Comparison of ENCODE assay signal across 19 cellular contexts in the genomic region with DNA sequence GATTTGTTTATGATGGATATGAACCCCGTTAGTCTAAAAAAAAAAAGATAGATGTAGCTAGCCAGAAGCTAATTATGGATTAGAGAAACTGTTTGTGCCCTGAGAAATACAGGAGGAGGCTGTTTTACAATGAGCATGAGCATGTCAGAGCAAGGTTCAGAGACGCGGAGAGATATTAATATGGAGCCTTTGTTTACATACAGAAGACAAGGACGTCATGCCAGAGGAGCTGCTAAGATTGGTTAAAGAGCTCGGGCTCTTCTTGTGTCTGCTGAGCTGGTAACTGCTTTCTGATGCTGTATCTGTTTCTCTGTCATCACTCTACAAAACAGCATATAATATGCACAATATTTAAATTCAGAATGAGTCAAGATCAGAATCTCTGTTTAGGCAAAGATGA. TPM values are rescaled to one million over a fixed set of nuclear protein-coding genes. Genes with fewer than 3 reads are reported as not detected.
A peak's percentile ranks its signal among the peaks of the same experiment; 100 is the strongest.
DNase-seq lines count a peak whose midpoint lies in the region; ATAC-seq and TF ChIP-seq lines count a peak whose summit lies in the region.
"Had no signal": no experiment of that assay in that cellular context is flagged by ENCODE, and none has a peak within 500 bp of the region (broad histone marks: within the 10 kb centered on the region; RNA-seq: fewer than 3 reads in every experiment).

No MANE protein-coding gene starts in this region.

- intact Hi-C loops in dorsolateral prefrontal cortex (cut with DNase I) (no loop called here), left colon (cut with DNase I, micrococcal nuclease) (no loop called here)

- H3K9me3 Mint-ChIP-seq in activated T-cell treated with anti-CD3 and anti-CD28 coated beads, Interleukin-2, amount 50 U/mL, for 72 hours: no peaks in the 10 kb centered on the region

- no peak for ATAC-seq in activated T-cell treated with anti-CD3 and anti-CD28 coated beads, Interleukin-2, amount 50 U/mL, for 72 hours (replicated peaks in 1 of 2)
- ATAC-seq in left colon: peak; percentile 66
- ATAC-seq in GM19455 (IDR thresholded peaks at IDR 0.05; ENCODE audit: unreplicated experiment): no peak
- ATAC-seq in esophagus mucosa: no peak
- no peak for ATAC-seq in HG03135 (IDR thresholded peaks at IDR 0.05; ENCODE audit: unreplicated experiment)
- no peak for ATAC-seq in HG03565 (IDR thresholded peaks at IDR 0.05; ENCODE audit: unreplicated experiment)

- H3K4me1 Mint-ChIP-seq in activated T-cell treated with anti-CD3 and anti-CD28 coated beads, Interleukin-2, amount 50 U/mL, for 72 hours (ENCODE audit: low read depth): peaks cover 6% of the 10 kb centered on the region

- H3K27me3 ChIP-seq in dorsolateral prefrontal cortex: no peaks in the 10 kb centered on the region
- H3K27me3 ChIP-seq: Peyer's patch had no signal

- H3K27ac ChIP-seq in dorsolateral prefrontal cortex: peak overlapping the region in 47 of 59 donors; percentile 0 to 79 (median 48)
- H3K27ac ChIP-seq: Peyer's patch had no signal

- H3K4me3 ChIP-seq in dorsolateral prefrontal cortex: peak overlapping the region in 8 of 59 donors; percentile 2 to 32 (median 16)
- H3K4me3 ChIP-seq: Peyer's patch had no signal

- H3K36me3 Mint-ChIP-seq in activated T-cell treated with anti-CD3 and anti-CD28 coated beads, Interleukin-2, amount 50 U/mL, for 72 hours (ENCODE audit: insufficient read depth in 2 of 2): peaks cover 0 to 1% of the 10 kb centered on the region in 2 donors

- no peaks in the 10 kb centered on the region for H3K27me3 Mint-ChIP-seq in activated T-cell treated with anti-CD3 and anti-CD28 coated beads, Interleukin-2, amount 50 U/mL, for 72 hours (ENCODE audit: low read depth)

- H3K27ac Mint-ChIP-seq in activated T-cell treated with anti-CD3 and anti-CD28 coated beads, Interleukin-2, amount 50 U/mL, for 72 hours: peak overlapping the region; percentile 6

- H3K4me3 Mint-ChIP-seq in activated T-cell treated with anti-CD3 and anti-CD28 coated beads, Interleukin-2, amount 50 U/mL, for 72 hours: no peak overlapping the region

- no peak for DNase-seq in activated T-cell treated with anti-CD3 and anti-CD28 coated beads, Interleukin-2, amount 50 U/mL, for 72 hours
- DNase-seq in activated T-cell treated with anti-CD3 and anti-CD28 coated beads, Interleukin-2, amount 50 U/mL, for 1 hour: no peak
- no peak for DNase-seq in dorsolateral prefrontal cortex
- DNase-seq in left colon: no peak
- DNase-seq: C1 segment of cervical spinal cord, DMS 273 treated with DMSO at 0.1 percent for 48 hours, H7, Kasumi-1, MV-4-11, NCI-H146, NCI-H2081 treated with DMSO at 0.1 percent for 48 hours, NCI-H446, NCI-H774, Peyer's patch, Right ventricle myocardium superior had no signal

- TF ChIP-seq CTCF in dorsolateral prefrontal cortex (IDR thresholded peaks at IDR 0.05 in 54 of 56, conservative IDR thresholded peaks at IDR 0.05 in 2 of 56; ENCODE audit: low read depth in 1 of 56, partially characterized antibody in 56 of 56): no peak

RNA-seq across cellular contexts. Expression of a gene that starts 24.9 kb away (rescaled TPM):
- under 1 TPM; 0.22 to 0.90 TPM for total RNA-seq in activated T-cell treated with anti-CD3 and anti-CD28 coated beads, Interleukin-2, amount 50 U/mL, for 72 hours
- total RNA-seq in dorsolateral prefrontal cortex (1 to 10 TPM in 113 of 120 experiments, under 1 TPM in 7; 0.56 to 3.8 (median 1.9) TPM), left colon (1 to 10 TPM; 3.8 to 4.3 TPM), esophagus mucosa (0.12 TPM)
- total RNA-seq: H7 had no signal

RNA-seq across cellular contexts. Expression of a gene that starts 46.0 kb away (rescaled TPM):
- 10 to 100 TPM; 52.9 to 56.0 TPM for total RNA-seq in activated T-cell treated with anti-CD3 and anti-CD28 coated beads, Interleukin-2, amount 50 U/mL, for 72 hours
- total RNA-seq in dorsolateral prefrontal cortex (10 to 100 TPM; 41.8 to 87.2 (median 58.4) TPM), left colon (10 to 100 TPM; 37.1 to 40.0 TPM), esophagus mucosa (12.8 TPM)
